9 cellular contexts compared by ENCODE assay signal in the genomic region with DNA sequence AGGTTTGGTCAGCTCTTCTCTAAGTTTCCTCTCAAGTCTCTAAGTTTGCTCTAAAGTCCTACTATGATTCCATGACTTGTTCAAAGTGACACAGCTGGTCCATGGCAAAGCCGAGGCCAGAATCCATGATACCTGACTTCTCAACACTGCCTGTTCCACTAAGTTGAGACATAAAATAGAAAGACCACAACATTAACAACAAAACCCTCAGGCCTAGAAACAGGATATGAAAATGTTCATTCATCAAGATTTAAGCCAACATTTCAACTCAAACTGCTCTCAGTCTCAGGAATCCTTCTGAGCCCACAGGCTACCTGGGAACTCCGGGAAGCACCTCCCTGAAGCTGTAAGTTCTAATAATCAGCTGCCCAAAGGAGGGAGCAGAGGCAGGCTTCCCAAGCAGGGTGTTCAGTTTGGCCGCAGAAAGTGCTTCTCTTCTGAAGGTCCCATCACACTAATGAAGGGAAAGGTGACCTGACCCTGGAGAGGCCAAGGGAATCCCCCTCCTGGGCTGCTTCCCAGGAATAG.
DNase-seq lines count a peak whose midpoint lies in the region; ATAC-seq, FAIRE-seq and TF ChIP-seq lines count a peak whose summit lies in the region.
"Had no signal": no experiment of that assay in that cellular context is flagged by ENCODE, and none has a peak within 500 bp of the region (broad histone marks: within the 10 kb centered on the region; RNA-seq: fewer than 3 reads in every experiment).

No MANE protein-coding gene starts in this region.

- BruUV-seq in endothelial cell of umbilical vein (replicated peaks; lab: Mats Ljungman, UMichigan), result no TSS peak

- peak overlapping the region; percentile 93 for H3K9ac ChIP-seq in SK-N-SH
- H3K9ac ChIP-seq in endothelial cell of umbilical vein (replicated peaks; ENCODE audit: extremely low read depth, insufficient read depth, low read length), result peak overlapping the region; percentile 88
- peak overlapping the region; percentile 91 for H3K9ac ChIP-seq in skeletal muscle satellite cell (ENCODE audit: low read depth, low read length)

- CTCF ChIA-PET in SK-N-SH (lab: Yijun Ruan, JAX), result interaction anchor here (0.6 to 6.7 kb wide), 6 partner anchors 17 to 194 kb away, joined by 3 to 45 read pairs (median 6); a partner anchor contains a TSS
- CTCF ChIA-PET in endothelial cell of umbilical vein (lab: Charles Lee), result interaction anchor here (1.2 to 9.3 kb wide), 3 partner anchors 48 to 64 kb away, joined by 3 to 130 read pairs (median 126); a partner anchor contains a TSS

- H3K4me2 ChIP-seq in SK-N-SH, result peak overlapping the region; percentile 85
- H3K4me2 ChIP-seq in endothelial cell of umbilical vein (ENCODE audit: insufficient read depth, low read length), result peak overlapping the region; percentile 90
- H3K4me2 ChIP-seq in skeletal muscle satellite cell (ENCODE audit: low read length), result peak overlapping the region; percentile 72

- POLR2A ChIA-PET in SK-N-SH (lab: Yijun Ruan, JAX), result no interaction called here
- POLR2A ChIA-PET in endothelial cell of umbilical vein (lab: Charles Lee), result interaction anchor here (1.8 kb wide), 1 partner anchor 63 kb away, joined by 7 read pairs; a partner anchor contains a TSS

- H3K9me1 ChIP-seq in endothelial cell of umbilical vein (replicated peaks; ENCODE audit: control insufficient read depth, extremely low read depth, insufficient read depth, low read length), result no peaks in the 10 kb centered on the region

- intact Hi-C loops in endothelial cell of umbilical vein (cut with micrococcal nuclease), result no loop called here

- peaks cover 66% of the 10 kb centered on the region for H3F3A ChIP-seq in SK-N-SH (replicated peaks; ENCODE audit: insufficient read depth)

- dilution Hi-C loops in endothelial cell of umbilical vein (cut with MboI; ENCODE audit: extremely low pct_ligation_motif_present, low sequenced_read_pairs), result no loop called here

- no peak for TF ChIP-seq EP300 in SK-N-SH (IDR thresholded peaks at IDR 0.05; ENCODE audit: borderline replicate concordance in 1 of 2, low read depth in 1 of 2, low read length in 1 of 2)

- H3K9me3 ChIP-seq in SK-N-SH, result no peaks in the 10 kb centered on the region
- H3K9me3 ChIP-seq in endothelial cell of umbilical vein (replicated peaks; ENCODE audit: control insufficient read depth, insufficient read depth, low read length), result no peaks in the 10 kb centered on the region
- no peaks in the 10 kb centered on the region for H3K9me3 ChIP-seq in skeletal muscle satellite cell (replicated peaks; ENCODE audit: low read length)
- H3K9me3 ChIP-seq: ovary had no signal

- no peaks in the 10 kb centered on the region for H4K20me1 ChIP-seq in SK-N-SH (ENCODE audit: insufficient read depth)
- no peaks in the 10 kb centered on the region for H4K20me1 ChIP-seq in endothelial cell of umbilical vein (replicated peaks; ENCODE audit: control insufficient read depth, extremely low read depth, insufficient read depth, low read length)

- H3K4me1 ChIP-seq in SK-N-SH (ENCODE audit: control insufficient read depth in 1 of 2, insufficient read depth in 2 of 2, low read depth in 1 of 2, low read length in 1 of 2), result peaks cover 54 to 57% of the 10 kb centered on the region in 2 experiments
- peaks cover 65% of the 10 kb centered on the region for H3K4me1 ChIP-seq in endothelial cell of umbilical vein (ENCODE audit: control insufficient read depth, extremely low read depth, insufficient read depth, low read length)
- peaks cover 56% of the 10 kb centered on the region for H3K4me1 ChIP-seq in skeletal muscle satellite cell (ENCODE audit: control insufficient read depth, insufficient read depth, low read length)

- ATAC-seq in GM21825 (IDR thresholded peaks at IDR 0.05; ENCODE audit: unreplicated experiment), result no peak

- 88% methylated on average over 3 of the region's 3 CpGs for WGBS in SK-N-SH (ENCODE audit: low lambda C conversion rate)

- H3K27ac ChIP-seq in SK-N-SH (ENCODE audit: low read depth in 2 of 2, low read length in 1 of 2) (peak overlapping the region; percentile 98 to 100), endothelial cell of umbilical vein (ENCODE audit: insufficient read depth, low read depth, low read length) (peak overlapping the region; percentile 97)

- FAIRE-seq in GM12892 (lab: Jason Lieb, UNC), result peak; percentile 54
- no peak for FAIRE-seq in endothelial cell of umbilical vein (lab: Jason Lieb, UNC)

- TF ChIP-seq RAD21 in SK-N-SH (IDR thresholded peaks at IDR 0.05; ENCODE audit: low read length), result no peak

- DNase-seq in GM12892 (ENCODE audit: insufficient read length) (no peak), SK-N-SH (no peak), endothelial cell of umbilical vein (ENCODE audit: low read depth, low spot score) (no peak), NAMALWA (ENCODE audit: low spot score) (no peak), superior temporal gyrus (ENCODE audit: extremely low spot score) (no peak), NCI-H1417 treated with DMSO at 0.1 percent for 48 hours (lab: John Stamatoyannopoulos, UW) (no peak)
- DNase-seq: ovary had no signal

- H3K79me2 ChIP-seq in SK-N-SH (ENCODE audit: insufficient read depth) (peaks cover 64% of the 10 kb centered on the region), endothelial cell of umbilical vein (ENCODE audit: control insufficient read depth, insufficient read depth, low read length) (peaks cover 38% of the 10 kb centered on the region)

- H3K9me2 ChIP-seq in SK-N-SH, result no peaks in the 10 kb centered on the region

- H3K4me3 ChIP-seq in SK-N-SH (ENCODE audit: low read depth in 2 of 2, low read length in 1 of 2), result peak overlapping the region in 1 of 2 experiments; percentile 44; a peak in 1 of 4 replicates
- H3K4me3 ChIP-seq in endothelial cell of umbilical vein (replicated peaks in 1 of 3; ENCODE audit: insufficient read depth in 1 of 3, low read depth in 1 of 3, low read length in 3 of 3), result no peak overlapping the region
- peak overlapping the region; percentile 49 for H3K4me3 ChIP-seq in skeletal muscle satellite cell (ENCODE audit: low read length)
- H3K4me3 ChIP-seq: ovary had no signal

- H3K36me3 ChIP-seq in SK-N-SH (replicated peaks in 1 of 2; ENCODE audit: control insufficient read depth in 1 of 2, insufficient read depth in 2 of 2, low read length in 1 of 2) (peaks cover 23 to 42% of the 10 kb centered on the region in 2 experiments), endothelial cell of umbilical vein (ENCODE audit: control insufficient read depth in 2 of 2, extremely low read depth in 1 of 2, insufficient read depth in 2 of 2, low read length in 2 of 2) (peaks cover 0 to 2% of the 10 kb centered on the region in 2 experiments), skeletal muscle satellite cell (ENCODE audit: insufficient read depth, low read length) (peaks cover 20% of the 10 kb centered on the region)
- H3K36me3 ChIP-seq: ovary had no signal

- TF ChIP-seq POLR2A in GM12892 (IDR thresholded peaks at IDR 0.05; ENCODE audit: low read depth, low read length), result 0 out of 2 replicates have a peak, but pooled peaks have one; percentile 20
- TF ChIP-seq POLR2A in endothelial cell of umbilical vein (IDR thresholded peaks at IDR 0.05; ENCODE audit: low read depth, low read length), result no peak

- H2AFZ ChIP-seq in SK-N-SH (ENCODE audit: low read depth), result no peak overlapping the region
- H2AFZ ChIP-seq in endothelial cell of umbilical vein (ENCODE audit: low read depth, low read length), result no peak overlapping the region

- H3K27me3 ChIP-seq in SK-N-SH (ENCODE audit: insufficient read depth) (no peaks in the 10 kb centered on the region), endothelial cell of umbilical vein (ENCODE audit: control insufficient read depth in 2 of 2, insufficient read depth in 2 of 2, low read length in 2 of 2) (no peaks in the 10 kb centered on the region), skeletal muscle satellite cell (ENCODE audit: control insufficient read depth, insufficient read depth, low read length) (no peaks in the 10 kb centered on the region)
- H3K27me3 ChIP-seq: ovary had no signal

- no peak for TF ChIP-seq CTCF in SK-N-SH (IDR thresholded peaks at IDR 0.05)
- TF ChIP-seq CTCF in endothelial cell of umbilical vein (IDR thresholded peaks at IDR 0.05; ENCODE audit: extremely low read depth in 1 of 2, insufficient read depth in 1 of 2, low read depth in 1 of 2, low read length in 2 of 2), result no peak

TF ChIP-seq in SK-N-SH, 30 proteins besides CTCF, POLR2A, EP300 and RAD21 (continues in another document):
- TF ChIP-seq, protein P1, sequence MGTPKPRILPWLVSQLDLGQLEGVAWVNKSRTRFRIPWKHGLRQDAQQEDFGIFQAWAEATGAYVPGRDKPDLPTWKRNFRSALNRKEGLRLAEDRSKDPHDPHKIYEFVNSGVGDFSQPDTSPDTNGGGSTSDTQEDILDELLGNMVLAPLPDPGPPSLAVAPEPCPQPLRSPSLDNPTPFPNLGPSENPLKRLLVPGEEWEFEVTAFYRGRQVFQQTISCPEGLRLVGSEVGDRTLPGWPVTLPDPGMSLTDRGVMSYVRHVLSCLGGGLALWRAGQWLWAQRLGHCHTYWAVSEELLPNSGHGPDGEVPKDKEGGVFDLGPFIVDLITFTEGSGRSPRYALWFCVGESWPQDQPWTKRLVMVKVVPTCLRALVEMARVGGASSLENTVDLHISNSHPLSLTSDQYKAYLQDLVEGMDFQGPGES (IDR thresholded peaks at IDR 0.05; ENCODE audit: low read depth, low read length), result no peak
- TF ChIP-seq CHD2 (IDR thresholded peaks at IDR 0.05; ENCODE audit: low read length, partially characterized antibody), result no peak
- no peak for TF ChIP-seq RXRA (IDR thresholded peaks at IDR 0.05; ENCODE audit: borderline replicate concordance, low read depth)

TF ChIP-seq in endothelial cell of umbilical vein, 7 proteins besides CTCF, POLR2A, EP300 and RAD21:
- TF ChIP-seq JUN (IDR thresholded peaks at IDR 0.05; ENCODE audit: borderline replicate concordance, insufficient read depth, insufficient read length, low read depth), result no peak
- TF ChIP-seq, protein P2, sequence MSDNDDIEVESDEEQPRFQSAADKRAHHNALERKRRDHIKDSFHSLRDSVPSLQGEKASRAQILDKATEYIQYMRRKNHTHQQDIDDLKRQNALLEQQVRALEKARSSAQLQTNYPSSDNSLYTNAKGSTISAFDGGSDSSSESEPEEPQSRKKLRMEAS (IDR thresholded peaks at IDR 0.05; ENCODE audit: insufficient read depth, insufficient read length), result no peak
- no peak for TF ChIP-seq MYC (IDR thresholded peaks at IDR 0.05; ENCODE audit: low read depth, low read length)
- TF ChIP-seq GATA2 (IDR thresholded peaks at IDR 0.05; ENCODE audit: insufficient read depth, insufficient read length, low read depth, low read length), result no peak
- no peak for TF ChIP-seq FOS (IDR thresholded peaks at IDR 0.05; ENCODE audit: borderline replicate concordance, insufficient read depth, low read length)
- TF ChIP-seq POLR2AphosphoS5 (IDR thresholded peaks at IDR 0.05; ENCODE audit: insufficient read depth, low read depth, low read length), result no peak
- TF ChIP-seq EZH2 (IDR thresholded peaks at IDR 0.05; ENCODE audit: borderline replicate concordance, low read depth, low read length, severe bottlenecking), result no peak
